In the genomic region with DNA sequence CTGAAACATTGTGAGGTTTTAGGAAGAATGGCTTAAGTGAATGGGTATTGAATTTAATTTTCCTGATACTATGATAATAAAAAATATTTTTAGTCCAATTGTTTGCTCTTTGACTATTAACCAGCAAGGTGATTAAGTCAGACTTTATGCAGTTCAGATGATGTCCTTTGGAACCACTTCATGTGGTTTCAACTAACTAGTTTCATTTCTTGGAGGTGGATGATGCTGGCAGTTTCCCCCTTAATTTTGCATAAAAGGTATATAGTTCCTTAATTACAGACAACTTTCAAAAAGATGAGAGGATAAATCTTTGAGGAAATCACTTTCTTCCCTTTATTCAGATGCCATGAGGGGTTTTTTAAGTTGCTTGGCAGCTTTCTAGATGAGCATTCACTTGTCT, we compare ENCODE assay signal across 12 cellular contexts.
A peak's percentile ranks its signal among the peaks of the same experiment; 100 is the strongest.
DNase-seq lines count a peak whose midpoint lies in the region; ATAC-seq lines count a peak whose summit lies in the region.
"Had no signal": no experiment of that assay in that cellular context is flagged by ENCODE, and none has a peak within 500 bp of the region (broad histone marks: within the 10 kb centered on the region; RNA-seq: fewer than 3 reads in every experiment).

No MANE protein-coding gene starts in this region.

- no peak overlapping the region for H3K4me3 Mint-ChIP-seq in T-helper 17 cell
- H3K4me3 Mint-ChIP-seq: endodermal cell; stimulated activated naive CD8-positive, alpha-beta T cell treated with anti-CD3 and anti-CD28 coated beads, Interleukin-15, amount 100 ng/mL, for 72 hours had no signal

- H3K4me3 ChIP-seq in BLaER1 treated with 17β-estradiol and CSF1 and Interleukin-3, amounts not matched to agents 10 nM and 100 nM: peak overlapping the region in 1 of 10 experiments; percentile 42; a peak in 1 of 20 replicates

- peak overlapping the region in 6 of 11 experiments; percentile 23 to 63 (median 57); a peak in 3 of 22 replicates for H3K9ac ChIP-seq in BLaER1 treated with 17β-estradiol and CSF1 and Interleukin-3, amounts not matched to agents 10 nM and 100 nM

- no peaks in the 10 kb centered on the region for H3K27me3 Mint-ChIP-seq in T-helper 17 cell
- H3K27me3 Mint-ChIP-seq: naive thymus-derived CD8-positive, alpha-beta T cell; stimulated activated naive CD8-positive, alpha-beta T cell treated with anti-CD3 and anti-CD28 coated beads, Interleukin-15, amount 100 ng/mL, for 72 hours had no signal

- H3K27me3 ChIP-seq in BLaER1 treated with 17β-estradiol and CSF1 and Interleukin-3, amounts not matched to agents 10 nM and 100 nM: no peaks in the 10 kb centered on the region

- H4K20me1 ChIP-seq in BLaER1 treated with 17β-estradiol and CSF1 and Interleukin-3, amounts not matched to agents 10 nM and 100 nM: no peaks in the 10 kb centered on the region

- H3K27ac Mint-ChIP-seq in T-helper 17 cell: peak overlapping the region; percentile 29
- H3K27ac Mint-ChIP-seq: endodermal cell had no signal

- H3K4me1 Mint-ChIP-seq in T-helper 17 cell: peaks cover 4% of the 10 kb centered on the region
- H3K4me1 Mint-ChIP-seq: endodermal cell had no signal

- ATAC-seq in GM19324 (IDR thresholded peaks at IDR 0.05; ENCODE audit: low FRiP score, unreplicated experiment) (peak; percentile 54), HG03108 (IDR thresholded peaks at IDR 0.05; ENCODE audit: unreplicated experiment) (peak; percentile 69), T-helper 17 cell (no peak)
- ATAC-seq: naive thymus-derived CD8-positive, alpha-beta T cell; stimulated activated naive CD8-positive, alpha-beta T cell treated with anti-CD3 and anti-CD28 coated beads, Interleukin-15, amount 100 ng/mL, for 72 hours had no signal

- H3K36me3 ChIP-seq in BLaER1 treated with 17β-estradiol and CSF1 and Interleukin-3, amounts not matched to agents 10 nM and 100 nM: peaks cover 0 to 36% (median 21%) of the 10 kb centered on the region in 11 experiments; a peak in 20 of 22 replicates

- H3K27ac ChIP-seq in BLaER1 treated with 17β-estradiol and CSF1 and Interleukin-3, amounts not matched to agents 10 nM and 100 nM: peak overlapping the region; percentile 9 to 76 (median 74); a peak in 19 of 22 replicates

- H3K4me2 ChIP-seq in BLaER1 treated with 17β-estradiol and CSF1 and Interleukin-3, amounts not matched to agents 10 nM and 100 nM: peak overlapping the region; percentile 74 to 93 (median 83); a peak in 21 of 22 replicates

- peaks cover 59 to 68% (median 61%) of the 10 kb centered on the region in 10 experiments for H3K4me1 ChIP-seq in BLaER1 treated with 17β-estradiol and CSF1 and Interleukin-3, amounts not matched to agents 10 nM and 100 nM

- peaks cover 0 to 30% (median 21%) of the 10 kb centered on the region in 11 experiments; a peak in 16 of 22 replicates for H3K9me3 ChIP-seq in BLaER1 treated with 17β-estradiol and CSF1 and Interleukin-3, amounts not matched to agents 10 nM and 100 nM (replicated peaks in 1 of 11)
- no peaks in the 10 kb centered on the region for H3K9me3 ChIP-seq in T-helper 17 cell (ENCODE audit: control insufficient read depth, low read length, poor library complexity, severe bottlenecking)

- DNase-seq in T-helper 17 cell (no peak), ureter (ENCODE audit: low spot score) (no peak)
- no peak for DNase-seq in stimulated activated CD4-positive, alpha-beta T cell treated with anti-CD3 and anti-CD28 coated beads, Interleukin-12 subunit alpha, Interleukin-12 subunit beta, amount 100 ng/mL, for 4 hours
- DNase-seq in stimulated activated CD4-positive, alpha-beta T cell treated with anti-CD3 and anti-CD28 coated beads, Interleukin-4, amount 100 ng/mL, for 4 hours: no peak
- no peak for DNase-seq in stimulated activated CD4-positive, alpha-beta T cell treated with anti-CD3 and anti-CD28 coated beads, Interleukin-1b, Interleukin-23, amount 100 ng/mL, for 48 hours
- DNase-seq: endodermal cell; naive thymus-derived CD8-positive, alpha-beta T cell; NCI-H1417 treated with DMSO at 0.1 percent for 48 hours; stimulated activated naive CD8-positive, alpha-beta T cell treated with anti-CD3 and anti-CD28 coated beads, Interleukin-15, amount 100 ng/mL, for 72 hours had no signal

- H3K36me3 Mint-ChIP-seq in T-helper 17 cell (ENCODE audit: low read depth): peaks cover 3% of the 10 kb centered on the region
